ENCODE assay signal across 8 cellular contexts in genomic region chr4:77734928-77735327, GRCh38.
A peak's percentile ranks its signal among the peaks of the same experiment; 100 is the strongest.
DNase-seq lines count a peak whose midpoint lies in the region; ATAC-seq lines count a peak whose summit lies in the region.

No MANE protein-coding gene starts in this region.

- DNase-seq in ACHN: peak; percentile 93
- DNase-seq in NCI-H226: peak; percentile 56
- DNase-seq in astrocyte of the hippocampus (ENCODE audit: low read depth, low spot score): peak; percentile 60
- DNase-seq in trophoblast cell: peak; percentile 48 to 75
- DNase-seq in DMS153 treated with DMSO at 0.1 percent for 48 hours (lab: John Stamatoyannopoulos, UW; ENCODE audit: unreplicated experiment): no peak
- no peak for DNase-seq in MG63

- no peaks in the 10 kb centered on the region for H3K79me2 ChIP-seq in trophoblast cell (ENCODE audit: control insufficient read depth, insufficient read depth, low read length, poor library complexity)

- H3K4me3 ChIP-seq in trophoblast cell (ENCODE audit: low read depth, low read length) (no peak overlapping the region), MG63 (no peak overlapping the region)

- in situ Hi-C loops in ACHN (cut with HindIII; ENCODE audit: low pct_ligation_motif_present, low pct_unique_long_range_greater_than_20kb, low sequenced_read_pairs): no loop called here

- no peak overlapping the region for H3K9ac ChIP-seq in trophoblast cell (ENCODE audit: low read length)

- H3K27me3 ChIP-seq in trophoblast cell (ENCODE audit: insufficient read depth, low read length): no peaks in the 10 kb centered on the region
- no peaks in the 10 kb centered on the region for H3K27me3 ChIP-seq in MG63

- H3K23ac ChIP-seq in trophoblast cell (ENCODE audit: low read length): no peak overlapping the region

- H2BK12ac ChIP-seq in trophoblast cell (ENCODE audit: low read length): no peak overlapping the region

- no peak overlapping the region for H3K14ac ChIP-seq in trophoblast cell (ENCODE audit: low read length)

- no peak overlapping the region for H2BK5ac ChIP-seq in trophoblast cell (ENCODE audit: low read depth, low read length, poor library complexity)

- H4K12ac ChIP-seq in trophoblast cell (ENCODE audit: low read depth, low read length): no peak overlapping the region

- H3K36me3 ChIP-seq in trophoblast cell (ENCODE audit: control insufficient read depth in 1 of 2, insufficient read depth in 2 of 2, low read length in 2 of 2): no peaks in the 10 kb centered on the region
- peaks cover 3% of the 10 kb centered on the region; the same call in 1 of the 2 replicates for H3K36me3 ChIP-seq in MG63

- H2AK5ac ChIP-seq in trophoblast cell (ENCODE audit: low read length): no peak overlapping the region

- peak; percentile 81 for ATAC-seq in GM18508 (IDR thresholded peaks at IDR 0.05; ENCODE audit: insufficient read depth, unreplicated experiment)
- peak; percentile 81 for ATAC-seq in HG02798 (IDR thresholded peaks at IDR 0.05; ENCODE audit: poor library complexity, unreplicated experiment)

- no peaks in the 10 kb centered on the region for H3K79me1 ChIP-seq in trophoblast cell (ENCODE audit: low read length)

- no peaks in the 10 kb centered on the region for H3K4me1 ChIP-seq in trophoblast cell (ENCODE audit: control insufficient read depth in 1 of 2, insufficient read depth in 2 of 2, low read length in 2 of 2)

- no peak overlapping the region for H3K4me2 ChIP-seq in trophoblast cell (ENCODE audit: low read length)

- H2AFZ ChIP-seq in trophoblast cell (ENCODE audit: insufficient read depth, low read length, poor library complexity): no peak overlapping the region

- H3K27ac ChIP-seq in trophoblast cell (ENCODE audit: low read depth, low read length): no peak overlapping the region

- no peak overlapping the region for H4K91ac ChIP-seq in trophoblast cell (ENCODE audit: low read depth, low read length)

- no peak overlapping the region for H3K4ac ChIP-seq in trophoblast cell (ENCODE audit: low read depth, low read length)

- H4K8ac ChIP-seq in trophoblast cell (ENCODE audit: low read depth, low read length): no peak overlapping the region

- no peak overlapping the region for H2BK120ac ChIP-seq in trophoblast cell (ENCODE audit: insufficient read depth, low read length, poor library complexity)

- no peak overlapping the region for H3K18ac ChIP-seq in trophoblast cell (ENCODE audit: low read length)

- WGBS in trophoblast cell (ENCODE audit: extremely low coverage, insufficient coverage, insufficient read length): no CpG with 5 or more reads among the region's 4 CpGs

- no peaks in the 10 kb centered on the region for H3K9me3 ChIP-seq in trophoblast cell (ENCODE audit: insufficient read depth, low read depth, low read length)
- no peaks in the 10 kb centered on the region for H3K9me3 ChIP-seq in MG63

Comparison
In these comparisons a context has a peak if more than half of its experiments do, and no peak if none do; other contexts are left out.
1. DNase-seq: peak in ACHN (single experiment), NCI-H226 (single experiment), astrocyte of the hippocampus (single experiment) and trophoblast cell (2 of 2); none in DMS153 treated with DMSO at 0.1 percent for 48 hours (single experiment) and MG63 (single experiment).